8 cellular contexts compared by ENCODE assay signal in the genomic region with DNA sequence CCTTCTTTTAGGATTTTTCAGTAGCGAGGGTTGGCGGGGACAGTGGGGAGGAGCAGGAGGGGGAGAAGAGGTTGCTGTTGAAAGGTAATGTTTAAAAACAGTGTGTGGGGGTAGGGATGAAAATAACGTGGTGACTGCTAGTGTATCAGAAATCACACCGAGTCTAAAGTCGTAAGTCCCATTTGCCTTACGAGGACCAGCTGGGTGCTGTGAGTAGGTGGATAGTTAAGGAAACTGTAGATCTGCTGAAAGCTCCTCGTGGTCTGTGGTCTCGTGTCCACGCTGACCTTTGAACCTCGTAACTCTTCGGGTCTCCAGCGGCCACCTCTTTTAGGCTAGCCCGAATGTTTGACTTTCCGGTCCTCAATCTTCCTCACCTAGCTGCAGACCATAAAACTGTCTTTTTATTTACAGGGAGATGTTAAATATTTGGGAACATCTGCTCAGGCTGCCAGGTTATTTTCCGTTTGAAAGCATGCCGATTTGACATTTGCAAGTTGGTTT. TPM values are rescaled to one million over a fixed set of nuclear protein-coding genes. Genes with fewer than 3 reads are reported as not detected.
DNase-seq lines count a peak whose midpoint lies in the region; ATAC-seq and TF ChIP-seq lines count a peak whose summit lies in the region.

No MANE protein-coding gene starts in this region.

- CTCF ChIA-PET in activated CD4-positive, alpha-beta memory T cell treated with anti-CD3 and anti-CD28 coated beads for 36 hours (lab: Charles Lee) = no interaction called here

- H3K36me3 ChIP-seq in DOHH2 (ENCODE audit: control insufficient read depth, low read length) = no peaks in the 10 kb centered on the region
- H3K36me3 ChIP-seq in heart right ventricle = no peaks in the 10 kb centered on the region
- no peaks in the 10 kb centered on the region for H3K36me3 ChIP-seq in Karpas-422 (ENCODE audit: insufficient read depth, low read length)

- TF ChIP-seq CTCF in DOHH2 (IDR thresholded peaks at IDR 0.05; ENCODE audit: low read depth, low read length, poor library complexity, severe bottlenecking) (no peak), heart right ventricle (IDR thresholded peaks at IDR 0.05) (no peak)

- no peak overlapping the region for H3K9ac ChIP-seq in Karpas-422 (ENCODE audit: low read length)

- H3K4me1 Mint-ChIP-seq in activated CD4-positive, alpha-beta memory T cell treated with anti-CD3 and anti-CD28 coated beads for 36 hours (ENCODE audit: low read depth) = peaks cover 15% of the 10 kb centered on the region

- peaks cover 53% of the 10 kb centered on the region for H3K27me3 Mint-ChIP-seq in activated CD4-positive, alpha-beta memory T cell treated with anti-CD3 and anti-CD28 coated beads for 36 hours

- WGBS in heart right ventricle, 2 donors = 3 to 5% methylated on average over 16 of the region's 16 CpGs

- no peaks in the 10 kb centered on the region for H3K9me3 Mint-ChIP-seq in activated CD4-positive, alpha-beta memory T cell treated with anti-CD3 and anti-CD28 coated beads for 36 hours

- intact Hi-C loops in activated CD4-positive, alpha-beta memory T cell treated with anti-CD3 and anti-CD28 coated beads for 36 hours (cut with micrococcal nuclease) = loop anchor here (5.0 kb wide), 2 partner anchors 142 to 168 kb away; a partner anchor contains a TSS
- intact Hi-C loops in heart right ventricle (cut with DNase I) = loop anchor here in 8 of 10 donors (2.0 to 10.0 kb wide), 9 partner anchors 33 to 209 kb away; a partner anchor contains a TSS

- H2AFZ ChIP-seq in Karpas-422 (ENCODE audit: low read length) = no peak overlapping the region

- POLR2A ChIA-PET in activated CD4-positive, alpha-beta memory T cell treated with anti-CD3 and anti-CD28 coated beads for 36 hours (lab: Charles Lee) = no interaction called here

- H3K27me3 ChIP-seq in DOHH2 (ENCODE audit: control insufficient read depth, low read length) (peaks cover 26% of the 10 kb centered on the region), heart right ventricle (peaks cover 0 to 33% (median 0%) of the 10 kb centered on the region in 7 donors), Karpas-422 (ENCODE audit: low read length) (no peaks in the 10 kb centered on the region)

- no peaks in the 10 kb centered on the region for H3F3A ChIP-seq in DOHH2 (ENCODE audit: control insufficient read depth, insufficient read depth)

- no peak overlapping the region for H3K27ac ChIP-seq in DOHH2 (ENCODE audit: low read depth, low read length)
- peak overlapping the region; percentile 10 to 96 (median 91) for H3K27ac ChIP-seq in heart right ventricle
- H3K27ac ChIP-seq in Karpas-422 (ENCODE audit: low read length) = no peak overlapping the region

- H3K4me3 ChIP-seq in DOHH2 (ENCODE audit: low read length) (no peak overlapping the region), heart right ventricle (peak overlapping the region; percentile 76 to 97 (median 90)), Karpas-422 (ENCODE audit: low read length) (no peak overlapping the region)

- H3K27ac Mint-ChIP-seq in activated CD4-positive, alpha-beta memory T cell treated with anti-CD3 and anti-CD28 coated beads for 36 hours = no peak overlapping the region

- no peaks in the 10 kb centered on the region for H3K36me3 Mint-ChIP-seq in activated CD4-positive, alpha-beta memory T cell treated with anti-CD3 and anti-CD28 coated beads for 36 hours

- H4K20me1 ChIP-seq in DOHH2 (ENCODE audit: control insufficient read depth, insufficient read depth, low read depth, low read length) (no peaks in the 10 kb centered on the region), Karpas-422 (ENCODE audit: insufficient read depth, low read depth, low read length) (no peaks in the 10 kb centered on the region)

- H3K9me3 ChIP-seq in DOHH2 (ENCODE audit: control insufficient read depth, insufficient read depth, low read length) (no peaks in the 10 kb centered on the region), heart right ventricle (no peaks in the 10 kb centered on the region), Karpas-422 (ENCODE audit: low read length) (no peaks in the 10 kb centered on the region)

- ATAC-seq in HG02759 (IDR thresholded peaks at IDR 0.05; ENCODE audit: unreplicated experiment) (peak; percentile 21), heart right ventricle (peak in 6 of 8 donors; percentile 3 to 31 (median 20))

- no peaks in the 10 kb centered on the region for H3K79me2 ChIP-seq in DOHH2 (ENCODE audit: control insufficient read depth, low read length)
- H3K79me2 ChIP-seq in Karpas-422 (ENCODE audit: low read length) = no peaks in the 10 kb centered on the region

- no peak for DNase-seq in activated CD4-positive, alpha-beta memory T cell treated with anti-CD3 and anti-CD28 coated beads for 36 hours
- DNase-seq in heart right ventricle (peak in 1 of 2 donors; percentile 18), retina (peak; percentile 31), NCI-H128 (lab: John Stamatoyannopoulos, UW; ENCODE audit: unreplicated experiment) (no peak), Karpas-422 (no peak)
- no peak for DNase-seq in activated CD4-positive, alpha-beta T cell treated with anti-CD3 and anti-CD28 coated beads, Interleukin-2, amount 50 U/mL, for 1 hour

- H3K4me2 ChIP-seq in DOHH2 (ENCODE audit: low read length) (peak overlapping the region; percentile 18; the same call in 1 of the 2 replicates), Karpas-422 (ENCODE audit: low read depth, low read length, poor library complexity, severe bottlenecking) (no peak overlapping the region)

- H3K9me2 ChIP-seq in DOHH2 (replicated peaks; ENCODE audit: control insufficient read depth, low read length) (no peaks in the 10 kb centered on the region), Karpas-422 (replicated peaks; ENCODE audit: insufficient read depth, low read length) (no peaks in the 10 kb centered on the region)

- H3K4me1 ChIP-seq in DOHH2 (ENCODE audit: control insufficient read depth, low read length) (peaks cover under 1% of the 10 kb centered on the region), heart right ventricle (peaks cover 0 to 59% (median 29%) of the 10 kb centered on the region in 9 donors), Karpas-422 (ENCODE audit: low read length) (no peaks in the 10 kb centered on the region)

- H3K4me3 Mint-ChIP-seq in activated CD4-positive, alpha-beta memory T cell treated with anti-CD3 and anti-CD28 coated beads for 36 hours = peak overlapping the region; percentile 51

RNA-seq across cellular contexts. Expression of a gene that starts 29.3 kb away (rescaled TPM):
- total RNA-seq in activated CD4-positive, alpha-beta memory T cell treated with anti-CD3 and anti-CD28 coated beads for 36 hours = not detected
- total RNA-seq in heart right ventricle = 10 to 100 TPM; 27.3 to 92.9 (median 62.6) TPM
- 10 to 100 TPM; 44.6 to 50.8 TPM for polyA plus RNA-seq in heart right ventricle
- not detected in 2 replicates for total RNA-seq in Karpas-422 (2014; rRNA removed; shearing (Covaris generic); ENCODE audit: low replicate concordance)

Comparison
In these comparisons a context has a peak if more than half of its experiments do, and no peak if none do; other contexts are left out.
1. H3K27ac ChIP-seq: peak in heart right ventricle (10 of 10); none in DOHH2 (single experiment) and Karpas-422 (single experiment).
2. H3K4me3 ChIP-seq: peak in heart right ventricle (10 of 10); none in DOHH2 (single experiment) and Karpas-422 (single experiment).
3. RNA of a gene that starts 29.3 kb away (total RNA-seq): 27.3 to 92.9 TPM in heart right ventricle; not detected in activated CD4-positive, alpha-beta memory T cell treated with anti-CD3 and anti-CD28 coated beads for 36 hours and not detected in Karpas-422; every median in the first group is over 10 times any median in the second.